In genomic region chr4:11954093-11954492, GRCh38 we compare ENCODE assay signal across 10 cellular contexts.
DNase-seq lines count a peak whose midpoint lies in the region; ATAC-seq, FAIRE-seq and TF ChIP-seq lines count a peak whose summit lies in the region.
"Had no signal": no experiment of that assay in that cellular context is flagged by ENCODE, and none has a peak within 500 bp of the region (broad histone marks: within the 10 kb centered on the region; RNA-seq: fewer than 3 reads in every experiment).

No MANE protein-coding gene starts in this region.

- H3K27ac ChIP-seq in heart left ventricle: no peak overlapping the region
- H3K27ac ChIP-seq in right atrium auricular region: no peak overlapping the region
- no peak overlapping the region for H3K27ac ChIP-seq in ovary

- 57 to 72% (median 66%) methylated on average over 2 of the region's 2 CpGs for WGBS in heart left ventricle, 4 donors
- WGBS in ovary, 3 donors: 63 to 73% (median 69%) methylated on average over 2 of the region's 2 CpGs

- H3K27me3 ChIP-seq in heart left ventricle: no peaks in the 10 kb centered on the region
- H3K27me3 ChIP-seq in right atrium auricular region: no peaks in the 10 kb centered on the region
- H3K27me3 ChIP-seq in ovary: no peaks in the 10 kb centered on the region

- TF ChIP-seq POLR2A in heart left ventricle (IDR thresholded peaks at IDR 0.05): no peak
- TF ChIP-seq POLR2A in ovary (IDR thresholded peaks at IDR 0.05): no peak

- TF ChIP-seq CTCF in heart left ventricle (IDR thresholded peaks at IDR 0.05) (peak in 10 of 12 donors; percentile 23 to 61 (median 46)), right atrium auricular region (IDR thresholded peaks at IDR 0.05) (peak in 1 of 2 donors; percentile 59), ovary (IDR thresholded peaks at IDR 0.05) (no peak)

- H3K4me3 ChIP-seq in heart left ventricle: no peak overlapping the region
- no peak overlapping the region for H3K4me3 ChIP-seq in right atrium auricular region
- H3K4me3 ChIP-seq in ovary: no peak overlapping the region

- no peaks in the 10 kb centered on the region for H3K4me1 ChIP-seq in heart left ventricle
- no peaks in the 10 kb centered on the region for H3K4me1 ChIP-seq in right atrium auricular region
- H3K4me1 ChIP-seq in ovary (ENCODE audit: insufficient read depth): no peaks in the 10 kb centered on the region

- H3K36me3 ChIP-seq in heart left ventricle: no peaks in the 10 kb centered on the region
- no peaks in the 10 kb centered on the region for H3K36me3 ChIP-seq in right atrium auricular region
- H3K36me3 ChIP-seq in ovary: no peaks in the 10 kb centered on the region

- intact Hi-C loops in heart left ventricle (cut with DNase I): loop anchor here in 7 of 10 donors (5.0 to 10.0 kb wide), 4 partner anchors 139 to 681 kb away; no protein-coding TSS in a partner anchor
- intact Hi-C loops in head of caudate nucleus (cut with DNase I): no loop called here
- intact Hi-C loops in ovary (cut with DNase I): no loop called here

- H3K9me3 ChIP-seq in heart left ventricle (peaks cover 0 to 7% (median 0%) of the 10 kb centered on the region in 12 donors), right atrium auricular region (no peaks in the 10 kb centered on the region), ovary (no peaks in the 10 kb centered on the region)

- no peak for FAIRE-seq in urothelium cell line (lab: Jason Lieb, UNC)

- no peak for DNase-seq in heart left ventricle
- no peak for DNase-seq in right atrium auricular region (ENCODE audit: low spot score)
- DNase-seq in RKO (ENCODE audit: low spot score): peak; percentile 3
- DNase-seq in head of caudate nucleus: peak in 23 of 42 donors; percentile 5 to 60 (median 24)
- DNase-seq in urothelium cell line (ENCODE audit: low spot score): peak; percentile 7
- DNase-seq in ovary: no peak
- DNase-seq in MV-4-11 (lab: John Stamatoyannopoulos, UW): no peak
- DNase-seq in activated CD4-positive, alpha-beta T cell treated with anti-CD3 and anti-CD28 coated beads for 48 hours: no peak
- DNase-seq: activated T-cell treated with anti-CD3 and anti-CD28 coated beads, Interleukin-2, amount 50 U/mL, for 48 hours; DMS79 had no signal

- ATAC-seq in heart left ventricle: no peak

- no peak for TF ChIP-seq EP300 in ovary (IDR thresholded peaks at IDR 0.05)

Comparison
In these comparisons a context has a peak if more than half of its experiments do, and no peak if none do; other contexts are left out.
1. DNase-seq: peak in RKO (single experiment), head of caudate nucleus (23 of 42) and urothelium cell line (single experiment); none in heart left ventricle (0 of 5), right atrium auricular region (single experiment), ovary (0 of 5), MV-4-11 (single experiment) and activated CD4-positive, alpha-beta T cell treated with anti-CD3 and anti-CD28 coated beads for 48 hours (single experiment).
2. CTCF ChIP-seq: peak in heart left ventricle (10 of 12); none in ovary (0 of 3).
3. intact Hi-C loops: an anchor here in heart left ventricle (5.0 to 10.0 kb wide); none called in head of caudate nucleus and ovary.